ENCODE assay signal across 17 cellular contexts in the genomic region with DNA sequence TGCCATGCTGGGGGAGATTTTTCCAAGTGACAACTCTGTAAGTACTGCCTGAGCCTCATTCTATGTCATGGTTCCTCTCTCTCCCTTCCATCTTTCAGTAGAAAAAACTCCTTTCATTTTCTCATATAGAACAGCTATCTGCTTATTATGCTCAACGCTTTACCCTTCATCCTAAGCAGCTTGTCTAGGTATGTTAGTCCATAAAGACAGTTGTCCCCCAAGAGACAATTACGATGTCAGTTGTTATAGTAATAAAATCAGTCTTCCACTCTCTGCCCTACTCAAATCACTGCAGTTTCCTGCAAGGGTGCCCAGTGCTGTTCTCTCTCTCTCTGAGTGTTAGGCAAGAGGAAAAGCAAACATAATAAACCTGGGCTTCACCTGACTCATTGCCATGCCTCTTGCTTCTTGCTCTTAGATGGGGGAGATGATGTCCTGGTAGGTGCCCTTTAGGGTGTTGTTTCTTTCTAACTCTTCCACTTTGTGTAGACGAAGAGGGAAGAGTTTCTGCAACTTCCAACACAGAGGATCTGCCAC.
"Had no signal": no experiment of that assay in that cellular context is flagged by ENCODE, and none has a peak within 500 bp of the region (broad histone marks: within the 10 kb centered on the region; RNA-seq: fewer than 3 reads in every experiment).

No MANE protein-coding gene starts in this region.

- H3K27ac ChIP-seq: esophagus squamous epithelium had no signal

- H3K4me3 ChIP-seq: esophagus squamous epithelium, lung had no signal

- H3K27me3 ChIP-seq: esophagus squamous epithelium had no signal

- H3K36me3 ChIP-seq: esophagus squamous epithelium had no signal

- DNase-seq: activated CD4-positive, alpha-beta memory T cell treated with anti-CD3 and anti-CD28 coated beads for 36 hours; activated effector memory CD4-positive, alpha-beta T cell treated with anti-CD3 and anti-CD28 coated beads, Interleukin-2, amount 50 U/mL, for 16 hours; activated T-cell treated with anti-CD3 and anti-CD28 coated beads, Interleukin-2, amount 50 U/mL, for 4 hours; amygdala; dermis blood vessel endothelial cell; esophagus squamous epithelium; foreskin fibroblast; glutamatergic neuron; islet precursor cell; natural killer cell; nucleus accumbens; stimulated activated CD4-positive, alpha-beta T cell treated with anti-CD3 and anti-CD28 coated beads, Interleukin-2, amount 100 ng/mL, for 24 hours; stimulated activated naive CD4-positive, alpha-beta T cell; substantia nigra; trophoblast cell had no signal

- ATAC-seq: activated T-cell treated with anti-CD3 and anti-CD28 coated beads, Interleukin-2, amount 50 U/mL, for 4 hours; natural killer cell; sciatic nerve had no signal

- H3K4me1 ChIP-seq: esophagus squamous epithelium had no signal
